In genomic region chr16:66364117-66364958, GRCh38 we compare ENCODE assay signal across 10 cellular contexts. TPM values are rescaled to one million over a fixed set of nuclear protein-coding genes. Genes with fewer than 3 reads are reported as not detected.
A peak's percentile ranks its signal among the peaks of the same experiment; 100 is the strongest.
DNase-seq lines count a peak whose midpoint lies in the region; ATAC-seq and TF ChIP-seq lines count a peak whose summit lies in the region.
"Had no signal": no experiment of that assay in that cellular context is flagged by ENCODE, and none has a peak within 500 bp of the region (broad histone marks: within the 10 kb centered on the region; RNA-seq: fewer than 3 reads in every experiment).

No MANE protein-coding gene starts in this region.

- H3K27me3 Mint-ChIP-seq in nephron (ENCODE audit: low read depth): peaks cover 17% of the 10 kb centered on the region

- no peaks in the 10 kb centered on the region for H3K27me3 ChIP-seq in esophagus (ENCODE audit: control insufficient read depth in 1 of 2, insufficient read depth in 2 of 2, low read length in 2 of 2)

- no peak for ATAC-seq in GM19455 (IDR thresholded peaks at IDR 0.05; ENCODE audit: unreplicated experiment)

- no peaks in the 10 kb centered on the region for H3K36me3 ChIP-seq in esophagus (ENCODE audit: control insufficient read depth in 2 of 2, insufficient read depth in 2 of 2, low read length in 1 of 2)

- peak overlapping the region in 1 of 3 experiments; percentile 14 for H3K4me3 Mint-ChIP-seq in nephron
- H3K4me3 Mint-ChIP-seq: CD4-positive, alpha-beta T cell had no signal

- peak overlapping the region in 2 of 3 experiments; percentile 69 to 74 for H3K27ac Mint-ChIP-seq in nephron
- H3K27ac Mint-ChIP-seq: CD4-positive, alpha-beta T cell had no signal

- no peaks in the 10 kb centered on the region for H3K9me3 ChIP-seq in esophagus (ENCODE audit: control insufficient read depth in 2 of 2, insufficient read depth in 1 of 2, low read depth in 1 of 2, low read length in 1 of 2)

- H3K27ac ChIP-seq in esophagus (ENCODE audit: low read depth in 2 of 2, low read length in 1 of 2): peak overlapping the region; percentile 34 to 50

- H3K4me1 ChIP-seq in esophagus (ENCODE audit: control insufficient read depth in 2 of 2, insufficient read depth in 2 of 2, low read length in 1 of 2): peaks cover 4 to 32% of the 10 kb centered on the region in 2 donors

- no peak overlapping the region for H3K4me3 ChIP-seq in esophagus (ENCODE audit: low read depth in 1 of 2, low read length in 2 of 2)

- DNase-seq in Ammon's horn (ENCODE audit: low spot score) (peak; percentile 25), NCI-H446 treated with DMSO at 0.1 percent for 48 hours (lab: John Stamatoyannopoulos, UW) (peak; percentile 93), HT-29 (ENCODE audit: low spot score) (no peak), NAMALWA (ENCODE audit: low spot score) (no peak), hippocampal formation (lab: John Stamatoyannopoulos, UW) (no peak)
- DNase-seq: activated effector memory CD4-positive, alpha-beta T cell treated with anti-CD3 and anti-CD28 coated beads, Interleukin-2, amount 50 U/mL, for 16 hours; CD4-positive, alpha-beta T cell had no signal

- H3K9me3 Mint-ChIP-seq in nephron: no peaks in the 10 kb centered on the region
- H3K9me3 Mint-ChIP-seq: CD4-positive, alpha-beta T cell had no signal

- no peak for TF ChIP-seq CTCF in nephron (IDR thresholded peaks at IDR 0.05; ENCODE audit: unreplicated experiment in 3 of 3)

- no peaks in the 10 kb centered on the region for H3K36me3 Mint-ChIP-seq in nephron (ENCODE audit: low read depth)

- peaks cover 27% of the 10 kb centered on the region for H3K4me1 Mint-ChIP-seq in nephron

- whole genome bisulfite sequencing in esophagus, 2 donors: 29 to 43% methylated on average over 16 of the region's 16 CpGs

RNA-seq across cellular contexts. Expression of gene CDH5, which starts 2.2 kb away (rescaled TPM):
- 1 to 10 TPM; 2.8 to 5.7 TPM for polyA plus RNA-seq in esophagus
- total RNA-seq in HT-29 (2014; rRNA removed; shearing (Covaris generic)): 0.05 TPM in 1 of 2 replicates, not detected in the other
- total RNA-seq: CD4-positive, alpha-beta T cell had no signal

Comparison
In these comparisons a context has a peak if more than half of its experiments do, and no peak if none do; other contexts are left out.
1. DNase-seq: peak in Ammon's horn (single experiment) and NCI-H446 treated with DMSO at 0.1 percent for 48 hours (single experiment); none in HT-29 (single experiment), NAMALWA (single experiment) and hippocampal formation (0 of 2).